Comparison of ENCODE assay signal across 13 cellular contexts in genomic region chr2:72923833-72924352, GRCh38. TPM values are rescaled to one million over a fixed set of nuclear protein-coding genes. Genes with fewer than 3 reads are reported as not detected.
A peak's percentile ranks its signal among the peaks of the same experiment; 100 is the strongest.
DNase-seq lines count a peak whose midpoint lies in the region; ATAC-seq, FAIRE-seq and TF ChIP-seq lines count a peak whose summit lies in the region.
"Had no signal": no experiment of that assay in that cellular context is flagged by ENCODE, and none has a peak within 500 bp of the region (broad histone marks: within the 10 kb centered on the region; RNA-seq: fewer than 3 reads in every experiment).

No MANE protein-coding gene starts in this region.

- peaks cover 0 to 2% (median 0%) of the 10 kb centered on the region in 4 experiments; a peak in 1 of 8 replicates for H3K36me3 ChIP-seq in H1 (ENCODE audit: control insufficient read depth in 2 of 4, insufficient read depth in 4 of 4, low read length in 3 of 4)

- H3K18ac ChIP-seq in H1 (ENCODE audit: extremely low read depth, low read length), result peak overlapping the region; percentile 81; the same call in 1 of the 2 replicates

- H3K27me3 Mint-ChIP-seq in nephron (ENCODE audit: low read depth), result no peaks in the 10 kb centered on the region

- no peak for TF ChIP-seq RAD21 in A549 (conservative IDR thresholded peaks at IDR 0.05 in 1 of 2, IDR thresholded peaks at IDR 0.05 in 1 of 2)
- TF ChIP-seq RAD21 in H1 (IDR thresholded peaks at IDR 0.05 in 1 of 2, conservative IDR thresholded peaks at IDR 0.05 in 1 of 2; ENCODE audit: low read depth in 2 of 2, low read length in 2 of 2), result no peak

- H2AK5ac ChIP-seq in H1 (ENCODE audit: low read depth, low read length), result no peak overlapping the region

- H2BK120ac ChIP-seq in H1 (replicated peaks; ENCODE audit: low read depth, low read length), result no peak overlapping the region

- H3K27me3 ChIP-seq in H1 (replicated peaks in 1 of 4; ENCODE audit: control insufficient read depth in 3 of 4, extremely low read depth in 1 of 4, insufficient read depth in 3 of 4, low read length in 3 of 4), result peaks cover 95 to 100% (median 98%) of the 10 kb centered on the region in 4 experiments

- CTCF ChIA-PET in A549 (lab: Yijun Ruan, JAX), result interaction anchor here (1.1 to 13.4 kb wide), 6 partner anchors 10 to 289 kb away, joined by 3 to 211 read pairs (median 14); partner anchors contain the start of gene SPR
- CTCF ChIA-PET in H1 (lab: Charles Lee; ENCODE audit: partially characterized antibody), result interaction anchor here (0.8 to 24.3 kb wide), 12 partner anchors 11 to 254 kb away, joined by 3 to 497 read pairs (median 5); partner anchors contain the start of gene SPR

- TF ChIP-seq EP300 in A549 (IDR thresholded peaks at IDR 0.05) (no peak), H1 (IDR thresholded peaks at IDR 0.05; ENCODE audit: borderline replicate concordance in 1 of 2, low read depth in 2 of 2, low read length in 2 of 2) (no peak)

- H3K4me1 Mint-ChIP-seq in nephron, result no peaks in the 10 kb centered on the region

- H4K5ac ChIP-seq in H1 (ENCODE audit: insufficient read length, low read depth, low read length), result no peak overlapping the region

- POLR2A ChIA-PET in A549 (lab: Yijun Ruan, JAX) (no interaction called here), H1 (lab: Charles Lee; ENCODE audit: partially characterized antibody) (interaction anchor here (1.0 to 3.2 kb wide), 9 partner anchors 9 to 40 kb away, joined by 3 to 18 read pairs (median 5); partner anchors contain the start of gene SPR)

- H3K9ac ChIP-seq in H1 (replicated peaks in 1 of 4; ENCODE audit: extremely low read depth in 1 of 4, low read depth in 3 of 4, low read length in 3 of 4), result no peak overlapping the region

- peak in 1 of 2 experiments; percentile 25; a peak in 3 of 6 replicates for ATAC-seq in A549
- peak; percentile 2 for ATAC-seq in GM21619 (IDR thresholded peaks at IDR 0.05; ENCODE audit: unreplicated experiment)
- ATAC-seq in GM18498 (IDR thresholded peaks at IDR 0.05; ENCODE audit: unreplicated experiment), result no peak

- H3K79me2 ChIP-seq in H1 (ENCODE audit: control insufficient read depth in 1 of 2, insufficient read depth in 2 of 2, low read length in 2 of 2), result no peaks in the 10 kb centered on the region

- H2BK5ac ChIP-seq in H1 (ENCODE audit: low read depth, low read length), result peak overlapping the region; percentile 61; the same call in 1 of the 2 replicates

- TF ChIP-seq CTCF in A549 (IDR thresholded peaks at IDR 0.05) (no peak), H1 (IDR thresholded peaks at IDR 0.05; ENCODE audit: control extremely low read depth in 1 of 3, insufficient read depth in 1 of 3, low read depth in 1 of 3, low read length in 3 of 3) (no peak), nephron (IDR thresholded peaks at IDR 0.05; ENCODE audit: unreplicated experiment in 3 of 3) (no peak)

- H2BK15ac ChIP-seq in H1 (ENCODE audit: low read length), result peak overlapping the region; percentile 67; the same call in 1 of the 2 replicates

- no peaks in the 10 kb centered on the region for H3K9me3 ChIP-seq in A549
- H3K9me3 ChIP-seq in H1 (ENCODE audit: insufficient read depth in 2 of 2, low read depth in 1 of 2, low read length in 1 of 2), result peaks cover 0 to 4% of the 10 kb centered on the region in 2 experiments; a peak in 1 of 4 replicates

- peak overlapping the region; percentile 72; the same call in 1 of the 2 replicates for H2BK12ac ChIP-seq in H1 (ENCODE audit: low read depth, low read length)

- peak overlapping the region in 2 of 3 experiments; percentile 38 to 62 for H3K4me3 Mint-ChIP-seq in nephron
- H3K4me3 Mint-ChIP-seq: CD4-positive, alpha-beta T cell had no signal

- no peak overlapping the region for H3K27ac ChIP-seq in A549
- H3K27ac ChIP-seq in H1 (ENCODE audit: low read depth, low read length), result no peak overlapping the region

- H4K91ac ChIP-seq in H1 (replicated peaks; ENCODE audit: insufficient read length, low read length), result peak overlapping the region; percentile 27

- no peak overlapping the region; the same call in 1 of the 2 replicates for H2AFZ ChIP-seq in H1 (ENCODE audit: low read length)

- H2BK20ac ChIP-seq in H1 (ENCODE audit: low read length), result no peak overlapping the region

- no peak for FAIRE-seq in A549 (lab: Jason Lieb, UNC)
- no peak for FAIRE-seq in H1 (lab: Jason Lieb, UNC)

- no peaks in the 10 kb centered on the region for H3K9me3 Mint-ChIP-seq in nephron
- H3K9me3 Mint-ChIP-seq: CD4-positive, alpha-beta T cell had no signal

- H4K20me1 ChIP-seq in H1 (replicated peaks in 1 of 2; ENCODE audit: control insufficient read depth in 1 of 2, insufficient read depth in 2 of 2, low read length in 2 of 2), result peaks cover 17 to 27% of the 10 kb centered on the region in 2 experiments

- peaks cover 5% of the 10 kb centered on the region for H3K36me3 Mint-ChIP-seq in nephron (ENCODE audit: low read depth)

- H3K4me1 ChIP-seq in A549 (peaks cover 8% of the 10 kb centered on the region; the same call in 1 of the 3 replicates), H1 (replicated peaks in 1 of 4; ENCODE audit: control insufficient read depth in 3 of 4, insufficient read depth in 4 of 4, low read length in 3 of 4) (peaks cover 6 to 38% (median 18%) of the 10 kb centered on the region in 4 experiments)

- H3K4me2 ChIP-seq in A549, result 0 out of 3 replicates have a peak overlapping the region, but pooled peaks have one; percentile 13
- peak overlapping the region; percentile 67 to 72 for H3K4me2 ChIP-seq in H1 (ENCODE audit: insufficient read depth in 1 of 2, low read depth in 2 of 2, low read length in 2 of 2)

- H3K27ac Mint-ChIP-seq in nephron, result no peak overlapping the region
- H3K27ac Mint-ChIP-seq: CD4-positive, alpha-beta T cell had no signal

- H4K8ac ChIP-seq in H1 (ENCODE audit: extremely low read depth, insufficient read depth, low read length), result no peak overlapping the region; the same call in none of the 2 replicates

- H3K4me3 ChIP-seq in A549 (no peak overlapping the region), H1 (ENCODE audit: extremely low read depth in 1 of 4, insufficient read depth in 2 of 4, low read depth in 3 of 4, low read length in 4 of 4) (peak overlapping the region in 3 of 4 experiments; percentile 19 to 54 (median 21); a peak in 5 of 8 replicates)

- TF ChIP-seq POLR2A in A549 (IDR thresholded peaks at IDR 0.05; ENCODE audit: low read length) (no peak), H1 (IDR thresholded peaks at IDR 0.05; ENCODE audit: control extremely low read depth in 1 of 2, low read depth in 2 of 2, low read length in 2 of 2) (no peak)

- H3K14ac ChIP-seq in H1 (ENCODE audit: insufficient read length), result no peak overlapping the region

- DNase-seq in A549 (ENCODE audit: low read depth in 1 of 2, low spot score in 1 of 2), result no peak
- DNase-seq in H1 (ENCODE audit: low read depth in 1 of 2, low spot score in 2 of 2), result peak in 1 of 2 experiments; percentile 73
- no peak for DNase-seq in amniotic stem cell (lab: John Stamatoyannopoulos, UW)
- DNase-seq in T-helper 9 cell, result no peak
- no peak for DNase-seq in kidney glomerular epithelial cell (lab: John Stamatoyannopoulos, UW)
- DNase-seq: activated CD4-positive, alpha-beta T cell treated with anti-CD3 and anti-CD28 coated beads, Interleukin-2, amount 50 U/mL, for 4 hours; CD4-positive, alpha-beta T cell; NCI-H1694 treated with DMSO at 0.1 percent for 48 hours had no signal

- H3K23me2 ChIP-seq in H1 (ENCODE audit: low read depth, low read length), result peaks cover 7% of the 10 kb centered on the region; the same call in 1 of the 2 replicates

- no peaks in the 10 kb centered on the region for H3K79me1 ChIP-seq in H1 (ENCODE audit: low read depth, low read length)

- H3K56ac ChIP-seq in H1 (replicated peaks; ENCODE audit: insufficient read length, low read depth, low read length), result no peak overlapping the region

- 42% methylated on average over 36 of the region's 36 CpGs for WGBS in A549 (ENCODE audit: missing lambda C conversion rate)
- WGBS in H1 (ENCODE audit: extremely low coverage in 1 of 2, insufficient coverage in 1 of 2, insufficient read length in 1 of 2, insufficient replicate concordance in 2 of 2, low coverage in 1 of 2, low lambda C conversion rate in 2 of 2, missing lambda C conversion rate in 1 of 2), 2 experiments, result 4% methylated on average over 36 of the region's 36 CpGs; no CpG with 5 or more reads in 1 of the 2 experiments

- H3K23ac ChIP-seq in H1 (ENCODE audit: insufficient read length), result no peak overlapping the region

- H3K4ac ChIP-seq in H1 (replicated peaks; ENCODE audit: insufficient read length, low read depth, low read length), result peak overlapping the region; percentile 14

RNA-seq across cellular contexts. Expression of gene EMX1, which starts 6.6 kb away (rescaled TPM):
- polyA plus RNA-seq in A549 (2011; rRNA removed) (not detected in 2 replicates), A549 (2017; fragmentation: RNase III; extraction: RNeasy Plus Mini Kit Qiagen cat#74134 plus additional on column Dnase treatment) (0.05 TPM in 1 of 3 replicates, not detected in the others), H1 (2011; rRNA removed) (2.4 and 3.3 TPM in 2 replicates)
- 0.04 and 0.08 TPM in 2 replicates for polyA plus RNA-seq in A549 (2012; cell fraction: cytosol; rRNA removed)
- 0.04 TPM in 2 replicates for polyA plus RNA-seq in A549 (2012; cell fraction: nucleus; rRNA removed)
- polyA minus RNA-seq in A549 (2011; rRNA and poly(A)+ RNA removed), result not detected in 2 replicates
- total RNA-seq in H1 (2021; fragmentation: NEBNext Ultra II Directional; extraction: Animal tissue kit (Norgen Biotek cat#: 25700)), result 4.8 and 4.9 TPM in 2 replicates
- polyA plus RNA-seq in H1 (2011; cell fraction: cytosol; rRNA removed), result 2.8 TPM
- 3.5 TPM for polyA plus RNA-seq in H1 (2011; cell fraction: nucleus; rRNA removed)
- polyA plus RNA-seq in H1 (2012, experiment 1 of 2), result 2.2 to 3.8 TPM (median 3.0 TPM) in 4 replicates
- 1.8 TPM for polyA plus RNA-seq in H1 (2012, experiment 2 of 2)
- 3.2 TPM for polyA plus RNA-seq in H1 (2013, experiment 1 of 2)
- polyA plus RNA-seq in H1 (2013, experiment 2 of 2), result 3.2 TPM
- polyA minus RNA-seq in H1 (2011; rRNA and poly(A)+ RNA removed), result 1.1 and 2.1 TPM in 2 replicates
- 3.4 TPM for polyA minus RNA-seq in H1 (2011; cell fraction: cytosol; rRNA and poly(A)+ RNA removed)
- polyA minus RNA-seq in H1 (2011; cell fraction: nucleus; rRNA and poly(A)+ RNA removed), result 3.5 TPM
- total RNA-seq: CD4-positive, alpha-beta T cell; mononuclear cell; skeletal muscle tissue had no signal

RNA-seq across cellular contexts. Expression of gene SPR, which starts 36.7 kb away (rescaled TPM):
- 88.5 and 99.3 TPM in 2 replicates for polyA plus RNA-seq in A549 (2011; rRNA removed)
- 128 and 139 TPM in 2 replicates for polyA plus RNA-seq in A549 (2012; cell fraction: cytosol; rRNA removed)
- polyA plus RNA-seq in A549 (2012; cell fraction: nucleus; rRNA removed), result 81.5 and 86.8 TPM in 2 replicates
- polyA plus RNA-seq in A549 (2017; fragmentation: RNase III; extraction: RNeasy Plus Mini Kit Qiagen cat#74134 plus additional on column Dnase treatment), result 118 to 141 TPM (median 138 TPM) in 3 replicates
- 50.9 and 53.4 TPM in 2 replicates for polyA minus RNA-seq in A549 (2011; rRNA and poly(A)+ RNA removed)
- total RNA-seq in H1 (2021; fragmentation: NEBNext Ultra II Directional; extraction: Animal tissue kit (Norgen Biotek cat#: 25700)), result 10.7 and 11.5 TPM in 2 replicates
- polyA plus RNA-seq in H1 (2011; rRNA removed), result 4.2 and 4.5 TPM in 2 replicates
- polyA plus RNA-seq in H1 (2011; cell fraction: cytosol; rRNA removed), result 8.9 TPM
- 5.4 TPM for polyA plus RNA-seq in H1 (2011; cell fraction: nucleus; rRNA removed)
- polyA plus RNA-seq in H1 (2012, experiment 1 of 2), result 7.2 to 11.0 TPM (median 10.2 TPM) in 4 replicates
- polyA plus RNA-seq in H1 (2012, experiment 2 of 2), result 9.2 TPM
- polyA plus RNA-seq in H1 (2013, experiment 1 of 2), result 5.3 TPM
- 6.1 TPM for polyA plus RNA-seq in H1 (2013, experiment 2 of 2)
- 2.3 and 4.9 TPM in 2 replicates for polyA minus RNA-seq in H1 (2011; rRNA and poly(A)+ RNA removed)
- 4.0 TPM for polyA minus RNA-seq in H1 (2011; cell fraction: cytosol; rRNA and poly(A)+ RNA removed)
- polyA minus RNA-seq in H1 (2011; cell fraction: nucleus; rRNA and poly(A)+ RNA removed), result 2.3 TPM
- total RNA-seq: CD4-positive, alpha-beta T cell had no signal

Comparison
In these comparisons a context has a peak if more than half of its experiments do, and no peak if none do; other contexts are left out.
1. RNA of gene SPR, which starts 36.7 kb away (polyA plus RNA-seq): 81.5 to 141 TPM in A549; 4.2 to 11.0 TPM in H1; every median in the first group is over 4 times any median in the second.
2. Of the 18 proteins assayed by ChIP-seq in both H1 and A549: peak only in H1: MAX and RNF2; only in A549: none; in both: none; in neither: 15; mixed calls (peak in some experiments, not most) for 1.